In genomic region chr2:227473019-227473461, GRCh38 we compare ENCODE assay signal across 1 cellular context.
TF ChIP-seq lines count a peak whose summit lies in the region.

No MANE protein-coding gene starts in this region.

TF ChIP-seq in HepG2, 621 proteins besides CTCF, POLR2A, EP300 and RAD21 (continued from another document):
- TF ChIP-seq, protein P1, sequence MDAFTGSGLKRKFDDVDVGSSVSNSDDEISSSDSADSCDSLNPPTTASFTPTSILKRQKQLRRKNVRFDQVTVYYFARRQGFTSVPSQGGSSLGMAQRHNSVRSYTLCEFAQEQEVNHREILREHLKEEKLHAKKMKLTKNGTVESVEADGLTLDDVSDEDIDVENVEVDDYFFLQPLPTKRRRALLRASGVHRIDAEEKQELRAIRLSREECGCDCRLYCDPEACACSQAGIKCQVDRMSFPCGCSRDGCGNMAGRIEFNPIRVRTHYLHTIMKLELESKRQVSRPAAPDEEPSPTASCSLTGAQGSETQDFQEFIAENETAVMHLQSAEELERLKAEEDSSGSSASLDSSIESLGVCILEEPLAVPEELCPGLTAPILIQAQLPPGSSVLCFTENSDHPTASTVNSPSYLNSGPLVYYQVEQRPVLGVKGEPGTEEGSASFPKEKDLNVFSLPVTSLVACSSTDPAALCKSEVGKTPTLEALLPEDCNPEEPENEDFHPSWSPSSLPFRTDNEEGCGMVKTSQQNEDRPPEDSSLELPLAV (CRISPR knock-in tag; conservative IDR thresholded peaks at IDR 0.05; ENCODE audit: low read depth): no peak
- TF ChIP-seq GLMP (CRISPR knock-in tag; IDR thresholded peaks at IDR 0.05; ENCODE audit: borderline replicate concordance): no peak
- TF ChIP-seq, protein P2, sequence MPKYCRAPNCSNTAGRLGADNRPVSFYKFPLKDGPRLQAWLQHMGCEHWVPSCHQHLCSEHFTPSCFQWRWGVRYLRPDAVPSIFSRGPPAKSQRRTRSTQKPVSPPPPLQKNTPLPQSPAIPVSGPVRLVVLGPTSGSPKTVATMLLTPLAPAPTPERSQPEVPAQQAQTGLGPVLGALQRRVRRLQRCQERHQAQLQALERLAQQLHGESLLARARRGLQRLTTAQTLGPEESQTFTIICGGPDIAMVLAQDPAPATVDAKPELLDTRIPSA (CRISPR knock-in tag; IDR thresholded peaks at IDR 0.05; ENCODE audit: borderline replicate concordance): no peak
- no peak for TF ChIP-seq HDAC2 (CRISPR knock-in tag; IDR thresholded peaks at IDR 0.05)
- no peak for TF ChIP-seq ZNF331 (CRISPR knock-in tag; IDR thresholded peaks at IDR 0.05)
- no peak for TF ChIP-seq SIN3B (IDR thresholded peaks at IDR 0.05; ENCODE audit: low read length)
- TF ChIP-seq ZNF605 (CRISPR knock-in tag; IDR thresholded peaks at IDR 0.05): no peak
- TF ChIP-seq NONO (IDR thresholded peaks at IDR 0.05): no peak
- no peak for TF ChIP-seq NONO (CRISPR knock-in tag; conservative IDR thresholded peaks at IDR 0.05)
- TF ChIP-seq ZNF891 (CRISPR knock-in tag; IDR thresholded peaks at IDR 0.05): no peak
- no peak for TF ChIP-seq ZNF589 (CRISPR knock-in tag; conservative IDR thresholded peaks at IDR 0.05)
- TF ChIP-seq HIC2 (CRISPR knock-in tag; IDR thresholded peaks at IDR 0.05; ENCODE audit: low read depth): no peak
- TF ChIP-seq ZBTB38 (CRISPR knock-in tag; IDR thresholded peaks at IDR 0.05): no peak
- TF ChIP-seq RBM22 (optimal IDR thresholded peaks at IDR 0.05; ENCODE audit: low read length): no peak
- peak; percentile 68 for TF ChIP-seq PATZ1 (CRISPR knock-in tag; IDR thresholded peaks at IDR 0.05)
- TF ChIP-seq RAD51 (IDR thresholded peaks at IDR 0.05; ENCODE audit: borderline replicate concordance): no peak
- TF ChIP-seq, protein P3, sequence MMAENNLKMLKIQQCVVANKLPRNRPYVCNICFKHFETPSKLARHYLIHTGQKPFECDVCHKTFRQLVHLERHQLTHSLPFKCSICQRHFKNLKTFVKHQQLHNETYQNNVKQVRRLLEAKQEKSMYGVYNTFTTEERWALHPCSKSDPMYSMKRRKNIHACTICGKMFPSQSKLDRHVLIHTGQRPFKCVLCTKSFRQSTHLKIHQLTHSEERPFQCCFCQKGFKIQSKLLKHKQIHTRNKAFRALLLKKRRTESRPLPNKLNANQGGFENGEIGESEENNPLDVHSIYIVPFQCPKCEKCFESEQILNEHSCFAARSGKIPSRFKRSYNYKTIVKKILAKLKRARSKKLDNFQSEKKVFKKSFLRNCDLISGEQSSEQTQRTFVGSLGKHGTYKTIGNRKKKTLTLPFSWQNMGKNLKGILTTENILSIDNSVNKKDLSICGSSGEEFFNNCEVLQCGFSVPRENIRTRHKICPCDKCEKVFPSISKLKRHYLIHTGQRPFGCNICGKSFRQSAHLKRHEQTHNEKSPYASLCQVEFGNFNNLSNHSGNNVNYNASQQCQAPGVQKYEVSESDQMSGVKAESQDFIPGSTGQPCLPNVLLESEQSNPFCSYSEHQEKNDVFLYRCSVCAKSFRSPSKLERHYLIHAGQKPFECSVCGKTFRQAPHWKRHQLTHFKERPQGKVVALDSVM (CRISPR knock-in tag; IDR thresholded peaks at IDR 0.05): 0 out of 2 replicates have a peak, but pooled peaks have one; percentile 30
- no peak for TF ChIP-seq ZBTB1 (CRISPR knock-in tag; IDR thresholded peaks at IDR 0.05; ENCODE audit: borderline replicate concordance)
- TF ChIP-seq ZKSCAN1 (IDR thresholded peaks at IDR 0.05; ENCODE audit: low read length): no peak
- no peak for TF ChIP-seq ZC3H4 (CRISPR knock-in tag; IDR thresholded peaks at IDR 0.05; ENCODE audit: borderline replicate concordance)
- no peak for TF ChIP-seq ARNT2 (CRISPR knock-in tag; IDR thresholded peaks at IDR 0.05; ENCODE audit: low read depth)
- TF ChIP-seq SAP130 (CRISPR knock-in tag; IDR thresholded peaks at IDR 0.05; ENCODE audit: low read depth): peak; percentile 14; the same call in 1 of the 2 replicates
- TF ChIP-seq STAT6 (CRISPR knock-in tag; IDR thresholded peaks at IDR 0.05; ENCODE audit: borderline replicate concordance): no peak
- TF ChIP-seq ZNF251 (CRISPR knock-in tag; IDR thresholded peaks at IDR 0.05): no peak
- no peak for TF ChIP-seq SOX13 (IDR thresholded peaks at IDR 0.05)
- peak in 1 of 2 experiments; percentile 1; a peak in 1 of 4 replicates for TF ChIP-seq SOX13 (CRISPR knock-in tag; conservative IDR thresholded peaks at IDR 0.05 in 1 of 2, IDR thresholded peaks at IDR 0.05 in 1 of 2)
- no peak for TF ChIP-seq THYN1 (CRISPR knock-in tag; IDR thresholded peaks at IDR 0.05; ENCODE audit: borderline replicate concordance, low read depth)
- TF ChIP-seq SSRP1 (CRISPR knock-in tag; IDR thresholded peaks at IDR 0.05): 0 out of 2 replicates have a peak, but pooled peaks have one; percentile 56
- TF ChIP-seq TARDBP (CRISPR knock-in tag; IDR thresholded peaks at IDR 0.05): 0 out of 2 replicates have a peak, but pooled peaks have one; percentile 34
- TF ChIP-seq MEIS1 (CRISPR knock-in tag; IDR thresholded peaks at IDR 0.05; ENCODE audit: borderline replicate concordance): no peak
- no peak for TF ChIP-seq MXI1 (IDR thresholded peaks at IDR 0.05; ENCODE audit: borderline replicate concordance, low read depth, low read length)
- TF ChIP-seq MYC (CRISPR knock-in tag; IDR thresholded peaks at IDR 0.05; ENCODE audit: borderline replicate concordance): no peak
- no peak for TF ChIP-seq ZNF367 (CRISPR knock-in tag; IDR thresholded peaks at IDR 0.05; ENCODE audit: borderline replicate concordance)
- peak; percentile 41; the same call in 1 of the 2 replicates for TF ChIP-seq CSRNP1 (CRISPR knock-in tag; IDR thresholded peaks at IDR 0.05)
- TF ChIP-seq MAFF (IDR thresholded peaks at IDR 0.05; ENCODE audit: low read depth, low read length): no peak
- TF ChIP-seq ZNF274 (CRISPR knock-in tag; IDR thresholded peaks at IDR 0.05): no peak
- TF ChIP-seq ZFP37 (CRISPR knock-in tag; IDR thresholded peaks at IDR 0.05; ENCODE audit: borderline replicate concordance): no peak
- no peak for TF ChIP-seq ZNF672 (CRISPR knock-in tag; IDR thresholded peaks at IDR 0.05)
- 0 out of 2 replicates have a peak, but pooled peaks have one; percentile 25 for TF ChIP-seq IRF2 (CRISPR knock-in tag; IDR thresholded peaks at IDR 0.05)
- TF ChIP-seq ZBTB43 (CRISPR knock-in tag; conservative IDR thresholded peaks at IDR 0.05): 0 out of 2 replicates have a peak, but pooled peaks have one; percentile 22
- TF ChIP-seq CAMTA2 (CRISPR knock-in tag; IDR thresholded peaks at IDR 0.05; ENCODE audit: borderline replicate concordance): no peak
- TF ChIP-seq GPN1 (CRISPR knock-in tag; IDR thresholded peaks at IDR 0.05; ENCODE audit: borderline replicate concordance): no peak
- no peak for TF ChIP-seq HNRNPLL (IDR thresholded peaks at IDR 0.05; ENCODE audit: low read depth, low read length, poor library complexity, severe bottlenecking)
- TF ChIP-seq SUZ12 (IDR thresholded peaks at IDR 0.05; ENCODE audit: low read depth, low read length): no peak
- TF ChIP-seq ZNF800 (CRISPR knock-in tag; IDR thresholded peaks at IDR 0.05): no peak
- no peak for TF ChIP-seq ZBTB2 (CRISPR knock-in tag; IDR thresholded peaks at IDR 0.05; ENCODE audit: low read depth)
